16 cellular contexts compared by ENCODE assay signal in genomic region chr1:109807822-109808680, GRCh38. TPM values are rescaled to one million over a fixed set of nuclear protein-coding genes. Genes with fewer than 3 reads are reported as not detected.
DNase-seq lines count a peak whose midpoint lies in the region; ATAC-seq, FAIRE-seq and TF ChIP-seq lines count a peak whose summit lies in the region.
"Had no signal": no experiment of that assay in that cellular context is flagged by ENCODE, and none has a peak within 500 bp of the region (broad histone marks: within the 10 kb centered on the region; RNA-seq: fewer than 3 reads in every experiment).

No MANE protein-coding gene starts in this region.

- H3K27me3 Mint-ChIP-seq in neural progenitor cell (ENCODE audit: insufficient read depth, low read depth) = peaks cover 11% of the 10 kb centered on the region

- no peaks in the 10 kb centered on the region for H3K27me3 ChIP-seq in DND-41 (ENCODE audit: insufficient read depth, low read length, poor library complexity)
- no peaks in the 10 kb centered on the region for H3K27me3 ChIP-seq in KMS-11 (ENCODE audit: insufficient read depth, low read depth)
- no peaks in the 10 kb centered on the region for H3K27me3 ChIP-seq in K562 (ENCODE audit: control insufficient read depth in 2 of 2, insufficient read depth in 2 of 2, low read length in 2 of 2)
- H3K27me3 ChIP-seq in neural progenitor cell = no peaks in the 10 kb centered on the region
- no peaks in the 10 kb centered on the region for H3K27me3 ChIP-seq in sigmoid colon
- H3K27me3 ChIP-seq: heart right ventricle, uterus had no signal

- TF ChIP-seq RAD21 in K562 (CRISPR knock-in tag; conservative IDR thresholded peaks at IDR 0.05 in 1 of 2, IDR thresholded peaks at IDR 0.05 in 1 of 2) = no peak

- intact Hi-C loops in K562 (cut with micrococcal nuclease) = no loop called here
- intact Hi-C loops in sigmoid colon (cut with DNase I) = no loop called here

- POLR2A ChIA-PET in K562 (lab: Yijun Ruan, JAX) = interaction anchor here (0.9 to 2.0 kb wide), 4 partner anchors 11 to 188 kb away, joined by 3 to 10 read pairs (median 6); no protein-coding TSS in a partner anchor

- no peak overlapping the region for H3K4me2 ChIP-seq in DND-41 (ENCODE audit: insufficient read depth, low read length)
- H3K4me2 ChIP-seq in KMS-11 = peak overlapping the region; percentile 58
- H3K4me2 ChIP-seq in K562 (ENCODE audit: insufficient read depth, low read length) = no peak overlapping the region
- no peak overlapping the region for H3K4me2 ChIP-seq in neural progenitor cell

- no peak overlapping the region for H3K4me3 Mint-ChIP-seq in neural progenitor cell
- H3K4me3 Mint-ChIP-seq: activated B cell treated with CpG ODN at 0.5 μM for 24 hours, memory B cell had no signal

- H3K4me3 ChIP-seq in DND-41 (ENCODE audit: low read depth in 1 of 2, low read length in 2 of 2) (no peak overlapping the region), KMS-11 (IDR thresholded peaks at IDR 0.05; ENCODE audit: insufficient read depth, low read depth, low read length) (no peak overlapping the region), K562 (no peak overlapping the region), neural progenitor cell (no peak overlapping the region), sigmoid colon (no peak overlapping the region)
- H3K4me3 ChIP-seq: heart right ventricle, uterus had no signal

- ATAC-seq in DND-41 (ENCODE audit: insufficient read depth, low read depth) (no peak), K562 (no peak; the same call in 2 of the 3 replicates), GM21528 (IDR thresholded peaks at IDR 0.05; ENCODE audit: low FRiP score, unreplicated experiment) (no peak)

- no peak for TF ChIP-seq CTCF in DND-41 (IDR thresholded peaks at IDR 0.05; ENCODE audit: borderline replicate concordance, extremely low read depth, low read length, poor library complexity, severe bottlenecking)
- no peak for TF ChIP-seq CTCF in KMS-11 (conservative IDR thresholded peaks at IDR 0.05; ENCODE audit: low read depth, low read length)
- TF ChIP-seq CTCF in K562 (IDR thresholded peaks at IDR 0.05 in 2 of 3, conservative IDR thresholded peaks at IDR 0.05 in 1 of 3; ENCODE audit: insufficient read depth in 2 of 3, low read depth in 1 of 3, low read length in 3 of 3) = no peak
- TF ChIP-seq CTCF in neural progenitor cell (IDR thresholded peaks at IDR 0.05) = no peak
- no peak for TF ChIP-seq CTCF in sigmoid colon (IDR thresholded peaks at IDR 0.05)

- BruUV-seq in K562 (replicated peaks; lab: Mats Ljungman, UMichigan) = no TSS peak

- H3K27ac ChIP-seq in DND-41 (ENCODE audit: low read length) = peak overlapping the region; percentile 94
- H3K27ac ChIP-seq in KMS-11 = peak overlapping the region; percentile 50; the same call in 1 of the 2 replicates
- no peak overlapping the region for H3K27ac ChIP-seq in K562 (ENCODE audit: extremely low read depth, low read depth, low read length)
- H3K27ac ChIP-seq in neural progenitor cell = no peak overlapping the region
- H3K27ac ChIP-seq in sigmoid colon = peak overlapping the region in 1 of 4 donors; percentile 48
- H3K27ac ChIP-seq: uterus had no signal

- H3K79me2 ChIP-seq in DND-41 (ENCODE audit: insufficient read depth, low read length) (no peaks in the 10 kb centered on the region), KMS-11 (ENCODE audit: insufficient read depth, low read depth) (no peaks in the 10 kb centered on the region), K562 (ENCODE audit: control insufficient read depth, insufficient read depth, low read length) (no peaks in the 10 kb centered on the region), neural progenitor cell (ENCODE audit: low read depth) (no peaks in the 10 kb centered on the region)

- no peaks in the 10 kb centered on the region for H3F3A ChIP-seq in neural progenitor cell (ENCODE audit: low read depth)

- DNase-seq in DND-41 = no peak
- no peak for DNase-seq in K562 (ENCODE audit: extremely low read depth in 1 of 4, low spot score in 3 of 4)
- no peak for DNase-seq in neural progenitor cell (ENCODE audit: low spot score)
- no peak for DNase-seq in GOT3 (lab: John Stamatoyannopoulos, UW)
- no peak for DNase-seq in NCI-H2171 treated with DMSO at 0.1 percent for 48 hours (lab: John Stamatoyannopoulos, UW)
- no peak for DNase-seq in sigmoid colon
- DNase-seq: activated B cell treated with CpG ODN at 0.5 μM for 24 hours; activated naive CD4-positive, alpha-beta T cell treated with anti-CD3 and anti-CD28 coated beads, Interleukin-2, amount 50 U/mL, for 16 hours; dermis blood vessel endothelial cell; heart right ventricle; NCI-H446; Right ventricle myocardium superior had no signal

- no peak for FAIRE-seq in K562 (lab: Jason Lieb, UNC)

- H4K20me1 ChIP-seq in DND-41 (ENCODE audit: insufficient read depth, low read length) (no peaks in the 10 kb centered on the region), KMS-11 (ENCODE audit: insufficient read depth) (no peaks in the 10 kb centered on the region), K562 (replicated peaks; ENCODE audit: control insufficient read depth, insufficient read depth, low read length) (no peaks in the 10 kb centered on the region), neural progenitor cell (ENCODE audit: low read depth) (no peaks in the 10 kb centered on the region)

- CTCF ChIA-PET in K562 (lab: Yijun Ruan, JAX; ENCODE audit: low intra/inter-chr PET ratio) = no interaction called here

- no peaks in the 10 kb centered on the region for H3K9me3 ChIP-seq in DND-41 (ENCODE audit: insufficient read depth, low read length, severe bottlenecking)
- no peaks in the 10 kb centered on the region for H3K9me3 ChIP-seq in K562 (replicated peaks; ENCODE audit: control insufficient read depth, insufficient read depth, low read depth, low read length)
- no peaks in the 10 kb centered on the region for H3K9me3 ChIP-seq in neural progenitor cell (ENCODE audit: low read depth)
- no peaks in the 10 kb centered on the region for H3K9me3 ChIP-seq in sigmoid colon
- H3K9me3 ChIP-seq: heart right ventricle, uterus had no signal

- H3K4me1 Mint-ChIP-seq in neural progenitor cell = peaks cover 9% of the 10 kb centered on the region

- H3K9me1 ChIP-seq in K562 (ENCODE audit: control insufficient read depth, insufficient read depth, low read length) = no peaks in the 10 kb centered on the region

- peaks cover 66% of the 10 kb centered on the region for H3K4me1 ChIP-seq in DND-41 (ENCODE audit: insufficient read depth, low read length)
- H3K4me1 ChIP-seq in KMS-11 (ENCODE audit: low read depth, poor library complexity, severe bottlenecking) = peaks cover 71% of the 10 kb centered on the region
- H3K4me1 ChIP-seq in K562 (replicated peaks in 1 of 2; ENCODE audit: control insufficient read depth in 2 of 2, insufficient read depth in 2 of 2, low read length in 2 of 2) = peaks cover 0 to 13% of the 10 kb centered on the region in 2 experiments; a peak in 4 of 5 replicates
- no peaks in the 10 kb centered on the region for H3K4me1 ChIP-seq in neural progenitor cell
- H3K4me1 ChIP-seq in sigmoid colon = peaks cover 0 to 20% (median 14%) of the 10 kb centered on the region in 4 donors
- H3K4me1 ChIP-seq: uterus had no signal

- no peaks in the 10 kb centered on the region for H3K36me3 Mint-ChIP-seq in neural progenitor cell
- H3K36me3 Mint-ChIP-seq: memory B cell had no signal

- H3K27ac Mint-ChIP-seq in neural progenitor cell = peak overlapping the region; percentile 92
- H3K27ac Mint-ChIP-seq: activated B cell treated with CpG ODN at 0.5 μM for 24 hours, memory B cell had no signal

- in situ Hi-C loops in K562 (cut with MboI) = no loop called here

- no peaks in the 10 kb centered on the region for H3K9me3 Mint-ChIP-seq in neural progenitor cell
- H3K9me3 Mint-ChIP-seq: activated B cell treated with CpG ODN at 0.5 μM for 24 hours, memory B cell had no signal

- 68% methylated on average over 6 of the region's 6 CpGs for WGBS in K562 (ENCODE audit: insufficient coverage, low coverage, missing lambda C conversion rate)
- WGBS in sigmoid colon, 2 donors = 87 to 91% methylated on average over 6 of the region's 6 CpGs

- no peak for TF ChIP-seq EP300 in K562 (IDR thresholded peaks at IDR 0.05; ENCODE audit: low read length)
- no peak for TF ChIP-seq EP300 in sigmoid colon (IDR thresholded peaks at IDR 0.05)

- H2AFZ ChIP-seq in DND-41 (ENCODE audit: low read depth, low read length) (no peak overlapping the region), KMS-11 (ENCODE audit: low read depth) (no peak overlapping the region), K562 (ENCODE audit: low read depth, low read length) (no peak overlapping the region), neural progenitor cell (replicated peaks) (no peak overlapping the region)

- TF ChIP-seq POLR2A in K562 (conservative IDR thresholded peaks at IDR 0.05) (no peak), sigmoid colon (IDR thresholded peaks at IDR 0.05) (no peak)

- H3K36me3 ChIP-seq in DND-41 (ENCODE audit: insufficient read depth, low read length) = no peaks in the 10 kb centered on the region
- no peaks in the 10 kb centered on the region for H3K36me3 ChIP-seq in KMS-11 (ENCODE audit: insufficient read depth)
- H3K36me3 ChIP-seq in K562 (ENCODE audit: control insufficient read depth, insufficient read depth, low read length) = no peaks in the 10 kb centered on the region
- H3K36me3 ChIP-seq in neural progenitor cell = no peaks in the 10 kb centered on the region
- H3K36me3 ChIP-seq in sigmoid colon = no peaks in the 10 kb centered on the region
- H3K36me3 ChIP-seq: heart right ventricle, uterus had no signal

- H3K9ac ChIP-seq in DND-41 (ENCODE audit: low read depth, low read length) = peak overlapping the region; percentile 53
- no peak overlapping the region for H3K9ac ChIP-seq in KMS-11
- peak overlapping the region in 1 of 2 experiments; percentile 38; a peak in 2 of 4 replicates for H3K9ac ChIP-seq in K562 (ENCODE audit: insufficient read depth in 1 of 2, low read depth in 2 of 2, low read length in 2 of 2)
- H3K9ac ChIP-seq in neural progenitor cell = no peak overlapping the region

RNA-seq across cellular contexts. Expression of gene EPS8L3, which starts 44.3 kb away (rescaled TPM):
- not detected in 2 replicates for total RNA-seq in K562 (2011; cell fraction: chromatin; rRNA removed; ENCODE audit: low replicate concordance)
- not detected in 2 replicates for total RNA-seq in K562 (2011; cell fraction: nucleolus; rRNA removed)
- total RNA-seq in K562 (2011; cell fraction: nucleoplasm; rRNA removed) = not detected in 2 replicates
- total RNA-seq in K562 (2014; rRNA removed) (not detected in 2 replicates), K562 (2014; rRNA removed; fragmentation: Illumina TruSeq; extraction: Trizol) (0.15 TPM in 1 of 2 replicates, not detected in the other), K562 (2015; rRNA removed; fragmentation: Illumina TruSeq; extraction: Trizol) (not detected in 2 replicates), K562 (2021) (0.42 and 0.51 TPM in 2 replicates), neural progenitor cell (ENCODE audit: low replicate concordance) (not detected in 2 replicates), sigmoid colon (1 to 10 TPM in 2 of 4 donors, not detected in 2; 1.1 to 1.4 TPM)
- polyA plus RNA-seq in K562 (2011; rRNA removed) (0.13 and 0.14 TPM in 2 replicates), K562 (2014; fragmentation: Illumina TruSeq; extraction: Trizol) (0.09 and 0.61 TPM in 2 replicates), K562 (2014; fragmentation: Nextera tagmentation; extraction: Ambion mirVana) (not detected), K562 (2014; rRNA removed) (0.04 TPM in 1 of 2 replicates, not detected in the other), sigmoid colon (100 to 1,000 TPM in 1 of 3 donors, 10 to 100 TPM in 2; 81.7 to 212 (median 84.4) TPM)
- polyA plus RNA-seq in K562 (2011; cell fraction: cytosol; rRNA removed) = 0.07 and 0.16 TPM in 2 replicates
- polyA plus RNA-seq in K562 (2011; cell fraction: nucleus; rRNA removed) = 0.81 and 1.8 TPM in 2 replicates
- 0.07 and 0.14 TPM in 2 replicates for polyA plus RNA-seq in K562 (2012)
- polyA minus RNA-seq in K562 (2011; rRNA and poly(A)+ RNA removed) = not detected in 2 replicates
- not detected in 2 replicates for polyA minus RNA-seq in K562 (2011; cell fraction: cytosol; rRNA and poly(A)+ RNA removed)
- not detected in 2 replicates for polyA minus RNA-seq in K562 (2011; cell fraction: nucleus; rRNA and poly(A)+ RNA removed)
- total RNA-seq: activated B cell treated with CpG ODN at 0.5 μM for 24 hours, dermis blood vessel endothelial cell, Right ventricle myocardium superior had no signal
- polyA plus RNA-seq: heart right ventricle had no signal

Comparison
In these comparisons a context has a peak if more than half of its experiments do, and no peak if none do; other contexts are left out.
1. H3K27ac ChIP-seq: peak in DND-41 (single experiment) and KMS-11 (single experiment); none in K562 (single experiment) and neural progenitor cell (single experiment).